Comparison of ENCODE assay signal across 7 cellular contexts in the genomic region with DNA sequence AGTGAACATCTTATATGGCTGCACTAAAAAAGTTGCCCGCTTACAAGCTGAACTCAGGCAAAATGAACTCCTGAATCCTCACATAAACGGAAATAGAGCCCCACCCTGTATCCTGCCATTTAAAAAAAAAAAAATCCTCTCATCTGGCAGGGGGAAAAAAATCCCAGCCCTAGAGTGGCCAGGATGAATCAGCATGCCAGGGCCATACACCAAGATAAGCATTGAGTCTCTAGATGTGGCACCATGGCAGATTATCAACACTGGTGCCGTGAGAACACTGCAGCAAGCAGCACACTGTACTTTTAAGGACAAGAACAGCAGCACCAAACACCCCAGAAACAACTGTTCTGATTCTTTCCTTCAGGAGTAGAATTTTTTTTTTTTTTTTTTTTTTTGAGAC.
DNase-seq lines count a peak whose midpoint lies in the region; ATAC-seq and TF ChIP-seq lines count a peak whose summit lies in the region.

No MANE protein-coding gene starts in this region.

- H3K4me3 ChIP-seq in fibroblast of the aortic adventitia (ENCODE audit: low read depth, low read length): no peak overlapping the region
- H3K4me3 ChIP-seq in spleen: no peak overlapping the region
- no peak overlapping the region for H3K4me3 ChIP-seq in smooth muscle cell

- H3K4me1 ChIP-seq in spleen (peaks cover 84 to 100% (median 100%) of the 10 kb centered on the region in 6 donors), smooth muscle cell (ENCODE audit: low read depth) (peaks cover 15% of the 10 kb centered on the region)

- H3F3A ChIP-seq in smooth muscle cell (ENCODE audit: low read depth): no peaks in the 10 kb centered on the region

- H3K79me2 ChIP-seq in smooth muscle cell (ENCODE audit: low read depth): no peaks in the 10 kb centered on the region

- H3K9me3 ChIP-seq in spleen: no peaks in the 10 kb centered on the region
- no peaks in the 10 kb centered on the region for H3K9me3 ChIP-seq in smooth muscle cell (replicated peaks; ENCODE audit: low read depth)

- H4K20me1 ChIP-seq in smooth muscle cell (ENCODE audit: low read depth): no peaks in the 10 kb centered on the region

- DNase-seq in HS-27A (ENCODE audit: low read depth) (peak; percentile 42), UCSD-AML1 (lab: John Stamatoyannopoulos, UW; ENCODE audit: unreplicated experiment) (peak; percentile 27), fibroblast of the aortic adventitia (ENCODE audit: low read depth) (peak; percentile 74), spleen (no peak), smooth muscle cell (lab: John Stamatoyannopoulos, UW; ENCODE audit: unreplicated experiment) (no peak), ureter (ENCODE audit: low spot score) (no peak)

- H3K27ac ChIP-seq in spleen (peak overlapping the region; percentile 39 to 93 (median 85)), smooth muscle cell (ENCODE audit: low read depth) (no peak overlapping the region)

- no peak for TF ChIP-seq POLR2A in spleen (IDR thresholded peaks at IDR 0.05)

- no peak for ATAC-seq in HG03280 (IDR thresholded peaks at IDR 0.05; ENCODE audit: unreplicated experiment)

- H3K4me2 ChIP-seq in smooth muscle cell: no peak overlapping the region

- 55 to 69% (median 64%) methylated on average over 3 of the region's 3 CpGs for WGBS in spleen, 5 donors
- WGBS in smooth muscle cell (ENCODE audit: low lambda C conversion rate): 57% methylated on average over 3 of the region's 3 CpGs

- intact Hi-C loops in spleen (cut with DNase I; ENCODE audit: low total_unique reads): loop anchor here (10.0 kb wide), 1 partner anchor 61 kb away; a partner anchor contains a TSS

- H3K9ac ChIP-seq in smooth muscle cell (ENCODE audit: low read depth): no peak overlapping the region

- no peak for TF ChIP-seq CTCF in fibroblast of the aortic adventitia (IDR thresholded peaks at IDR 0.05; ENCODE audit: insufficient read depth, low read length)
- no peak for TF ChIP-seq CTCF in spleen (IDR thresholded peaks at IDR 0.05 in 8 of 11, conservative IDR thresholded peaks at IDR 0.05 in 3 of 11)
- no peak for TF ChIP-seq CTCF in smooth muscle cell (IDR thresholded peaks at IDR 0.05; ENCODE audit: borderline replicate concordance, insufficient read depth, poor library complexity, severe bottlenecking)

- H2AFZ ChIP-seq in smooth muscle cell (ENCODE audit: low read depth): no peak overlapping the region

- no peaks in the 10 kb centered on the region for H3K36me3 ChIP-seq in spleen
- no peaks in the 10 kb centered on the region for H3K36me3 ChIP-seq in smooth muscle cell (ENCODE audit: low read depth)

- H3K27me3 ChIP-seq in spleen (replicated peaks in 1 of 7) (no peaks in the 10 kb centered on the region), smooth muscle cell (ENCODE audit: low read depth) (no peaks in the 10 kb centered on the region)

Comparison
In these comparisons a context has a peak if more than half of its experiments do, and no peak if none do; other contexts are left out.
1. DNase-seq: peak in HS-27A (single experiment), UCSD-AML1 (single experiment) and fibroblast of the aortic adventitia (single experiment); none in spleen (single experiment), smooth muscle cell (single experiment) and ureter (single experiment).